ENCODE assay signal across 25 cellular contexts in the genomic region with DNA sequence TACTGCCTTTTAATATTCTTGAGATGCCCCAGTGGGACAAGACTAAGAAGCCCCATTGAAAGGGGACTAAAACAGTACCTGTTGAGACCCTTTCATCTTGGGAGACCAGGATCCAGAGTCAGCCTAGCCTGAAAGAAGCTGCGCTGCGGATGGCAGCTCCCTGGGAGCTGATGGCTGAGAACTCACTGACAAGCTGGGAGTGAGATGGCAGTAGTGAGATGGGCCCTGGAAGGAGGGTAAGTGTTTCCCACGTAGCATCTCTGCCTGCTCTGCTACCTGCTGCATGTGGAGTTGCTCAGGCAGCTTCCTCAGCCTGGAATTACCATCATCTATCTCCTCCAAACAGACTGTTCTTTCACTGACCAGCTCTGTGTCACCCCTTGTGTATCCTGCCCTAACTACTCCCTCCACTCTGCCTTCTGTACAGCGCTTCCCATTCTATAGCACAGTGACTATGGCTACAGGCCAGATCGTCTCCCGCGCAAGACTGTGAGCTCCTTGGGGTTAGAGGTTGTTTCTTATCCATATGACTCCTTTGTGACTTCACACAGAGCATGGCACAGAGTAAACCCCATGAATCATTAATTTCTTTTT.
"Had no signal": no experiment of that assay in that cellular context is flagged by ENCODE, and none has a peak within 500 bp of the region (broad histone marks: within the 10 kb centered on the region; RNA-seq: fewer than 3 reads in every experiment).

No MANE protein-coding gene starts in this region.

- H3K9me3 Mint-ChIP-seq: dendritic cell treated with granulocyte-macrophage colony-stimulating factor and Interleukin-4, amounts not matched to agents 40 ng/mL and 50 ng/mL, for 4 days; effector memory CD8-positive, alpha-beta T cell had no signal

- ATAC-seq: effector memory CD8-positive, alpha-beta T cell; foreskin keratinocyte; left cardiac atrium; left ventricle myocardium superior; pancreas; psoas muscle; sciatic nerve had no signal

- DNase-seq: effector memory CD8-positive, alpha-beta T cell; erythroblast; foreskin keratinocyte; kidney; left cardiac atrium; left ventricle myocardium superior; mesenchymal stem cell; naive B cell; nucleus accumbens; pancreas; psoas muscle; retina; spleen; stimulated activated CD4-positive, alpha-beta T cell treated with anti-CD3 and anti-CD28 coated beads, Interleukin-2, amount 100 ng/mL, for 24 hours; stimulated activated CD4-positive, alpha-beta T cell treated with anti-CD3 and anti-CD28 coated beads, Interleukin-4, amount 100 ng/mL, for 4 hours; stimulated activated naive CD4-positive, alpha-beta T cell; stomach; substantia nigra; transverse colon had no signal

- H3K9me3 ChIP-seq: psoas muscle, stomach, thoracic aorta had no signal

- H3K36me3 ChIP-seq: pancreas, thoracic aorta had no signal

- FAIRE-seq: endothelial cell of umbilical vein, kidney, pancreas had no signal

- H3K27ac ChIP-seq: foreskin keratinocyte, pancreas, psoas muscle, spleen, stomach, thoracic aorta, transverse colon had no signal

- H3K27ac Mint-ChIP-seq: dendritic cell treated with granulocyte-macrophage colony-stimulating factor and Interleukin-4, amounts not matched to agents 40 ng/mL and 50 ng/mL, for 4 days; nephron had no signal

- H3K4me3 ChIP-seq: lung, pancreas, psoas muscle, spleen, stomach, thoracic aorta, transverse colon had no signal

- H3K27me3 ChIP-seq: foreskin keratinocyte, pancreas, spleen, stomach, transverse colon had no signal

- H3K4me3 Mint-ChIP-seq: dendritic cell treated with granulocyte-macrophage colony-stimulating factor and Interleukin-4, amounts not matched to agents 40 ng/mL and 50 ng/mL, for 4 days; effector memory CD8-positive, alpha-beta T cell; naive B cell; nephron had no signal

- H3K4me1 Mint-ChIP-seq: naive B cell, nephron had no signal

- H3K4me1 ChIP-seq: foreskin keratinocyte, pancreas, psoas muscle, spleen, stomach, transverse colon had no signal

- H3K27me3 Mint-ChIP-seq: dendritic cell treated with granulocyte-macrophage colony-stimulating factor and Interleukin-4, amounts not matched to agents 40 ng/mL and 50 ng/mL, for 4 days; effector memory CD8-positive, alpha-beta T cell; naive B cell had no signal
